Comparison of ENCODE assay signal across 9 cellular contexts in genomic region chr20:45470262-45470931, GRCh38. TPM values are rescaled to one million over a fixed set of nuclear protein-coding genes. Genes with fewer than 3 reads are reported as not detected.
A peak's percentile ranks its signal among the peaks of the same experiment; 100 is the strongest.
DNase-seq lines count a peak whose midpoint lies in the region; ATAC-seq and TF ChIP-seq lines count a peak whose summit lies in the region.
"Had no signal": no experiment of that assay in that cellular context is flagged by ENCODE, and none has a peak within 500 bp of the region (broad histone marks: within the 10 kb centered on the region; RNA-seq: fewer than 3 reads in every experiment).

No MANE protein-coding gene starts in this region.

- peak; percentile 39 for TF ChIP-seq POLR2A in breast epithelium (IDR thresholded peaks at IDR 0.05)

- intact Hi-C loops in breast epithelium (cut with DNase I; ENCODE audit: low total_unique reads) = no loop called here
- intact Hi-C loops in left colon (cut with DNase I, micrococcal nuclease) = no loop called here

- TF ChIP-seq CTCF in GM20000 (IDR thresholded peaks at IDR 0.05; ENCODE audit: extremely low read depth, missing control alignments) (no peak), breast epithelium (IDR thresholded peaks at IDR 0.05) (no peak)

- H3K27me3 ChIP-seq in breast epithelium = no peaks in the 10 kb centered on the region

- peak; percentile 73 for ATAC-seq in left colon

- H3K36me3 ChIP-seq in breast epithelium = no peaks in the 10 kb centered on the region

- H3K9me3 ChIP-seq in breast epithelium = no peaks in the 10 kb centered on the region

- peak overlapping the region; percentile 83 to 86 for H3K27ac ChIP-seq in breast epithelium

- no peaks in the 10 kb centered on the region for H3K4me1 ChIP-seq in breast epithelium

- H3K4me3 ChIP-seq in breast epithelium = peak overlapping the region; percentile 42 to 81 (median 61)

- DNase-seq in COR-L47 (lab: John Stamatoyannopoulos, UW) (peak; percentile 14), GM20000 (ENCODE audit: low spot score) (peak; percentile 41), NCI-H2029 treated with DMSO at 0.1 percent for 48 hours (lab: John Stamatoyannopoulos, UW) (peak; percentile 20), breast epithelium (ENCODE audit: low spot score in 2 of 2) (peak; percentile 39 to 74), left colon (peak; percentile 64 to 77), GM19238 (ENCODE audit: insufficient read length, low spot score) (no peak)
- DNase-seq in stimulated activated CD4-positive, alpha-beta T cell treated with anti-CD3 and anti-CD28 coated beads, Interleukin-2, amount 100 ng/mL, for 24 hours = peak; percentile 25 to 48
- no peak for DNase-seq in activated CD4-positive, alpha-beta T cell treated with anti-CD3 and anti-CD28 coated beads, Interleukin-2, amount 50 U/mL, for 4 hours

RNA-seq across cellular contexts. Expression of gene WFDC2, which starts 0.8 kb away (rescaled TPM):
- total RNA-seq in breast epithelium = 100 to 1,000 TPM in 1 of 3 donors, 10 to 100 TPM in 1, not detected in 1; 43.9 to 106 TPM
- total RNA-seq in left colon = 100 to 1,000 TPM; 108 to 124 TPM
- total RNA-seq: NCI-H460 had no signal

RNA-seq across cellular contexts. Expression of gene SPINT3, which starts 45.0 kb away (rescaled TPM):
- total RNA-seq in breast epithelium (not detected), left colon (not detected)
- total RNA-seq: NCI-H460 had no signal

RNA-seq across cellular contexts. Expression of gene PIGT, which starts 54.5 kb away (rescaled TPM):
- total RNA-seq in breast epithelium (100 to 1,000 TPM in 1 of 3 donors, 10 to 100 TPM in 2; 74.1 to 103 (median 76.7) TPM), left colon (100 to 1,000 TPM; 122 to 152 TPM)

Comparison
In these comparisons a context has a peak if more than half of its experiments do, and no peak if none do; other contexts are left out.
1. DNase-seq: peak in COR-L47 (single experiment), GM20000 (single experiment), NCI-H2029 treated with DMSO at 0.1 percent for 48 hours (single experiment), breast epithelium (2 of 2), left colon (2 of 2) and stimulated activated CD4-positive, alpha-beta T cell treated with anti-CD3 and anti-CD28 coated beads, Interleukin-2, amount 100 ng/mL, for 24 hours (2 of 2); none in GM19238 (single experiment) and activated CD4-positive, alpha-beta T cell treated with anti-CD3 and anti-CD28 coated beads, Interleukin-2, amount 50 U/mL, for 4 hours (0 of 2).